1 cellular context compared by ENCODE assay signal in the genomic region with DNA sequence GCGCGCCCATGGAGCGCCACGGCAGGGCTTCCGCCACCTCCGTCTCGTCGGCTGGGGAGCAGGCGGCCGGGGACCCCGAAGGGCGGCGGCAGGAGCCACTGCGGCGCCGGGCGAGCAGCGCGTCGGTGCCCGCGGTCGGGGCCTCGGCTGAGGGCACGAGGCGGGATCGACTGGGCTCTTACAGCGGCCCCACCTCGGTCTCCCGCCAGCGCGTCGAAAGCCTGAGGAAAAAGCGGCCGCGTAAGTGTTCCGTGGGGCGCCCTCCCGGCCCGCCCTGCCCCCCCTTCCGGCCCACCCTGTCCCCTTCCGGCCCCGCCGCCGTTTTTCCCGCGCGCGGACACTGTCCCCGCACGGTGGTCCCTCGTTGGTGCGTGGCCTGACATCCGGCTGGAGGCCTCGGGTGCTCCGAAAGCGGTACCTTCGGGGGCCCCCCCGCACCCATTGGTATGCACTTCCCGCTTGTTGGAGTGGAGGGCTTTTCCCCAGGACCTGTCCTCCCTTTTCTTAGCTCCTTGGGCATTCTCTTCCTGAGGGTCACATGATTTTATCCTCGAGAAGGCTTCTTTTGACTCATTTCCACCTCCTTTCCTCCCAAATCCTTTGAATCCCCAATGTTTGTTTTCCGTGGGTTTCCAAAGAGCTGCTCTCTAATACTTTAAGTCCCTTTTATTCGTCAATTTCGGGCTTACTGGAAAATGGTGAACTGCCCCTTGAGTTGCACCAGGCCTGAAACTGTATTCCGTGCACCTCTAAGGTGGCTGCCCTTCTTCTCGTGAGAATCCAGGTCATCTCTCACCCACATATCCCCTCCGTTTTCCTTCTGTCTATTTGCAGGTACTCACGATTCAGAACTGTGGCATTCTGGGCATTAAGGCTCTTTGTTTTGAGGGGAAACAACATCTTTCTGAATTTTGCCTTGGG.
TF ChIP-seq lines count a peak whose summit lies in the region.

No MANE protein-coding gene starts in this region.

TF ChIP-seq in A549, 52 proteins besides CTCF, POLR2A, EP300 and RAD21 (continued from another document):
- TF ChIP-seq, protein P1, sequence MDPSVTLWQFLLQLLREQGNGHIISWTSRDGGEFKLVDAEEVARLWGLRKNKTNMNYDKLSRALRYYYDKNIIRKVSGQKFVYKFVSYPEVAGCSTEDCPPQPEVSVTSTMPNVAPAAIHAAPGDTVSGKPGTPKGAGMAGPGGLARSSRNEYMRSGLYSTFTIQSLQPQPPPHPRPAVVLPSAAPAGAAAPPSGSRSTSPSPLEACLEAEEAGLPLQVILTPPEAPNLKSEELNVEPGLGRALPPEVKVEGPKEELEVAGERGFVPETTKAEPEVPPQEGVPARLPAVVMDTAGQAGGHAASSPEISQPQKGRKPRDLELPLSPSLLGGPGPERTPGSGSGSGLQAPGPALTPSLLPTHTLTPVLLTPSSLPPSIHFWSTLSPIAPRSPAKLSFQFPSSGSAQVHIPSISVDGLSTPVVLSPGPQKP (IDR thresholded peaks at IDR 0.05; ENCODE audit: low read depth, low read length), result no peak
- TF ChIP-seq CHD4 (IDR thresholded peaks at IDR 0.05; ENCODE audit: borderline replicate concordance), result no peak
- TF ChIP-seq, protein P2, sequence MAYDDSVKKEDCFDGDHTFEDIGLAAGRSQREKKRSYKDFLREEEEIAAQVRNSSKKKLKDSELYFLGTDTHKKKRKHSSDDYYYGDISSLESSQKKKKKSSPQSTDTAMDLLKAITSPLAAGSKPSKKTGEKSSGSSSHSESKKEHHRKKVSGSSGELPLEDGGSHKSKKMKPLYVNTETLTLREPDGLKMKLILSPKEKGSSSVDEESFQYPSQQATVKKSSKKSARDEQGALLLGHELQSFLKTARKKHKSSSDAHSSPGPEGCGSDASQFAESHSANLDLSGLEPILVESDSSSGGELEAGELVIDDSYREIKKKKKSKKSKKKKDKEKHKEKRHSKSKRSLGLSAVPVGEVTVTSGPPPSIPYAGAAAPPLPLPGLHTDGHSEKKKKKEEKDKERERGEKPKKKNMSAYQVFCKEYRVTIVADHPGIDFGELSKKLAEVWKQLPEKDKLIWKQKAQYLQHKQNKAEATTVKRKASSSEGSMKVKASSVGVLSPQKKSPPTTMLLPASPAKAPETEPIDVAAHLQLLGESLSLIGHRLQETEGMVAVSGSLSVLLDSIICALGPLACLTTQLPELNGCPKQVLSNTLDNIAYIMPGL (CRISPR knock-in tag; IDR thresholded peaks at IDR 0.05; ENCODE audit: borderline replicate concordance), result no peak
- TF ChIP-seq, protein P3, sequence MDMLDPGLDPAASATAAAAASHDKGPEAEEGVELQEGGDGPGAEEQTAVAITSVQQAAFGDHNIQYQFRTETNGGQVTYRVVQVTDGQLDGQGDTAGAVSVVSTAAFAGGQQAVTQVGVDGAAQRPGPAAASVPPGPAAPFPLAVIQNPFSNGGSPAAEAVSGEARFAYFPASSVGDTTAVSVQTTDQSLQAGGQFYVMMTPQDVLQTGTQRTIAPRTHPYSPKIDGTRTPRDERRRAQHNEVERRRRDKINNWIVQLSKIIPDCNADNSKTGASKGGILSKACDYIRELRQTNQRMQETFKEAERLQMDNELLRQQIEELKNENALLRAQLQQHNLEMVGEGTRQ (IDR thresholded peaks at IDR 0.05), result peak; percentile 47
- TF ChIP-seq NPAS2 (CRISPR knock-in tag; IDR thresholded peaks at IDR 0.05; ENCODE audit: borderline replicate concordance), result no peak
- no peak for TF ChIP-seq RCOR1 (IDR thresholded peaks at IDR 0.05; ENCODE audit: low read depth, low read length)
- no peak for TF ChIP-seq CHD2 (IDR thresholded peaks at IDR 0.05; ENCODE audit: low read length, partially characterized antibody)
- TF ChIP-seq EHMT2 (IDR thresholded peaks at IDR 0.05; ENCODE audit: low read depth), result no peak
- TF ChIP-seq RFX5 (IDR thresholded peaks at IDR 0.05), result no peak
- TF ChIP-seq CBX8 (IDR thresholded peaks at IDR 0.05), result no peak
- 0 out of 2 replicates have a peak, but pooled peaks have one; percentile 31 for TF ChIP-seq KDM5A (IDR thresholded peaks at IDR 0.05)
- no peak for TF ChIP-seq TFCP2L1 (CRISPR knock-in tag; IDR thresholded peaks at IDR 0.05)
- TF ChIP-seq MAZ (IDR thresholded peaks at IDR 0.05; ENCODE audit: borderline replicate concordance, low read depth, low read length), result no peak
- no peak for TF ChIP-seq SREBF2 (IDR thresholded peaks at IDR 0.05)
- TF ChIP-seq, protein P4, sequence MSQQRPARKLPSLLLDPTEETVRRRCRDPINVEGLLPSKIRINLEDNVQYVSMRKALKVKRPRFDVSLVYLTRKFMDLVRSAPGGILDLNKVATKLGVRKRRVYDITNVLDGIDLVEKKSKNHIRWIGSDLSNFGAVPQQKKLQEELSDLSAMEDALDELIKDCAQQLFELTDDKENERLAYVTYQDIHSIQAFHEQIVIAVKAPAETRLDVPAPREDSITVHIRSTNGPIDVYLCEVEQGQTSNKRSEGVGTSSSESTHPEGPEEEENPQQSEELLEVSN (IDR thresholded peaks at IDR 0.05; ENCODE audit: borderline replicate concordance, low read depth), result peak; percentile 86
- no peak for TF ChIP-seq NFE2L2 (conservative IDR thresholded peaks at IDR 0.05; ENCODE audit: low read length)
- TF ChIP-seq, protein P5, sequence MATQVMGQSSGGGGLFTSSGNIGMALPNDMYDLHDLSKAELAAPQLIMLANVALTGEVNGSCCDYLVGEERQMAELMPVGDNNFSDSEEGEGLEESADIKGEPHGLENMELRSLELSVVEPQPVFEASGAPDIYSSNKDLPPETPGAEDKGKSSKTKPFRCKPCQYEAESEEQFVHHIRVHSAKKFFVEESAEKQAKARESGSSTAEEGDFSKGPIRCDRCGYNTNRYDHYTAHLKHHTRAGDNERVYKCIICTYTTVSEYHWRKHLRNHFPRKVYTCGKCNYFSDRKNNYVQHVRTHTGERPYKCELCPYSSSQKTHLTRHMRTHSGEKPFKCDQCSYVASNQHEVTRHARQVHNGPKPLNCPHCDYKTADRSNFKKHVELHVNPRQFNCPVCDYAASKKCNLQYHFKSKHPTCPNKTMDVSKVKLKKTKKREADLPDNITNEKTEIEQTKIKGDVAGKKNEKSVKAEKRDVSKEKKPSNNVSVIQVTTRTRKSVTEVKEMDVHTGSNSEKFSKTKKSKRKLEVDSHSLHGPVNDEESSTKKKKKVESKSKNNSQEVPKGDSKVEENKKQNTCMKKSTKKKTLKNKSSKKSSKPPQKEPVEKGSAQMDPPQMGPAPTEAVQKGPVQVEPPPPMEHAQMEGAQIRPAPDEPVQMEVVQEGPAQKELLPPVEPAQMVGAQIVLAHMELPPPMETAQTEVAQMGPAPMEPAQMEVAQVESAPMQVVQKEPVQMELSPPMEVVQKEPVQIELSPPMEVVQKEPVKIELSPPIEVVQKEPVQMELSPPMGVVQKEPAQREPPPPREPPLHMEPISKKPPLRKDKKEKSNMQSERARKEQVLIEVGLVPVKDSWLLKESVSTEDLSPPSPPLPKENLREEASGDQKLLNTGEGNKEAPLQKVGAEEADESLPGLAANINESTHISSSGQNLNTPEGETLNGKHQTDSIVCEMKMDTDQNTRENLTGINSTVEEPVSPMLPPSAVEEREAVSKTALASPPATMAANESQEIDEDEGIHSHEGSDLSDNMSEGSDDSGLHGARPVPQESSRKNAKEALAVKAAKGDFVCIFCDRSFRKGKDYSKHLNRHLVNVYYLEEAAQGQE (IDR thresholded peaks at IDR 0.05), result no peak; the same call in 1 of the 2 replicates
- TF ChIP-seq HOXA7 (CRISPR knock-in tag; IDR thresholded peaks at IDR 0.05), result no peak
- TF ChIP-seq JUN (IDR thresholded peaks at IDR 0.05), result peak in 1 of 2 experiments; percentile 47; a peak in 2 of 5 replicates
- TF ChIP-seq MAFK (IDR thresholded peaks at IDR 0.05; ENCODE audit: partially characterized antibody), result no peak
- TF ChIP-seq, protein P6, sequence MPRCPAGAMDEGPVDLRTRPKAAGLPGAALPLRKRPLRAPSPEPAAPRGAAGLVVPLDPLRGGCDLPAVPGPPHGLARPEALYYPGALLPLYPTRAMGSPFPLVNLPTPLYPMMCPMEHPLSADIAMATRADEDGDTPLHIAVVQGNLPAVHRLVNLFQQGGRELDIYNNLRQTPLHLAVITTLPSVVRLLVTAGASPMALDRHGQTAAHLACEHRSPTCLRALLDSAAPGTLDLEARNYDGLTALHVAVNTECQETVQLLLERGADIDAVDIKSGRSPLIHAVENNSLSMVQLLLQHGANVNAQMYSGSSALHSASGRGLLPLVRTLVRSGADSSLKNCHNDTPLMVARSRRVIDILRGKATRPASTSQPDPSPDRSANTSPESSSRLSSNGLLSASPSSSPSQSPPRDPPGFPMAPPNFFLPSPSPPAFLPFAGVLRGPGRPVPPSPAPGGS (IDR thresholded peaks at IDR 0.05), result no peak
- no peak for TF ChIP-seq HEYL (CRISPR knock-in tag; IDR thresholded peaks at IDR 0.05)
- TF ChIP-seq BHLHE40 (IDR thresholded peaks at IDR 0.05; ENCODE audit: low read depth, low read length), result no peak
- no peak for TF ChIP-seq FOSL2 (IDR thresholded peaks at IDR 0.05)
- TF ChIP-seq FOSL2 (CRISPR knock-in tag; IDR thresholded peaks at IDR 0.05), result no peak
